7 cellular contexts compared by ENCODE assay signal in genomic region chr2:241315879-241316700, GRCh38. TPM values are rescaled to one million over a fixed set of nuclear protein-coding genes. Genes with fewer than 3 reads are reported as not detected.
DNase-seq lines count a peak whose midpoint lies in the region; ATAC-seq and TF ChIP-seq lines count a peak whose summit lies in the region.

TSS of gene SEPTIN2 (plus strand) at chr2:241315925. CDS start at chr2:241324233, 8,308 bp downstream.

- no peak for TF ChIP-seq CTCF in HFF-Myc (IDR thresholded peaks at IDR 0.05; ENCODE audit: low read depth, low read length, missing control alignments)

- DNase-seq in HFF-Myc (ENCODE audit: extremely low read depth, low read depth) (no peak), NAMALWA (ENCODE audit: low spot score) (peak; percentile 55), ecto neural progenitor cell (ENCODE audit: low spot score) (peak; percentile 89), mesenteric fat pad (ENCODE audit: low spot score) (peak; percentile 94)
- peak; percentile 81 for DNase-seq in activated CD4-positive, alpha-beta T cell treated with anti-CD3 and anti-CD28 coated beads for 48 hours
- peak; percentile 82 for DNase-seq in stimulated activated CD8-positive, alpha-beta memory T cell treated with anti-CD3 and anti-CD28 coated beads, Interleukin-4, amount 100 ng/mL, for 48 hours

- ATAC-seq in GM18517 (IDR thresholded peaks at IDR 0.05; ENCODE audit: unreplicated experiment), result peak; percentile 33

- H3K4me3 ChIP-seq in HFF-Myc (replicated peaks; ENCODE audit: low read depth, low read length), result peak within 1 kb of the TSS; percentile 90

RNA-seq across cellular contexts. Expression of gene SEPTIN2, which starts in this region (rescaled TPM):
- total RNA-seq in mesenteric fat pad, result 403 TPM
